Comparison of ENCODE assay signal across 11 cellular contexts in genomic region chr20:14644698-14645097, GRCh38.
"Had no signal": no experiment of that assay in that cellular context is flagged by ENCODE, and none has a peak within 500 bp of the region (broad histone marks: within the 10 kb centered on the region; RNA-seq: fewer than 3 reads in every experiment).

No MANE protein-coding gene starts in this region.

- DNase-seq: activated CD4-positive, alpha-beta T cell treated with anti-CD3 and anti-CD28 coated beads, Interleukin-2, amount 50 U/mL, for 1 hour; activated CD4-positive, CD25-positive, alpha-beta regulatory T cell; activated effector memory CD4-positive, alpha-beta T cell treated with Interleukin-2 at 50 U/mL for 16 hours; central memory CD4-positive, alpha-beta T cell; effector CD4-positive, alpha-beta T cell; kidney; left ventricle myocardium inferior; mesenchymal stem cell; psoas muscle; right lobe of liver; stimulated activated naive B cell treated with anti-CD40 and anti-IgM and Interleukin-4, amounts not matched to agents 10 μg/mL and 1 μg/mL and 100 μg/mL, for 72 hours had no signal
